1 cellular context compared by ENCODE assay signal in the genomic region with DNA sequence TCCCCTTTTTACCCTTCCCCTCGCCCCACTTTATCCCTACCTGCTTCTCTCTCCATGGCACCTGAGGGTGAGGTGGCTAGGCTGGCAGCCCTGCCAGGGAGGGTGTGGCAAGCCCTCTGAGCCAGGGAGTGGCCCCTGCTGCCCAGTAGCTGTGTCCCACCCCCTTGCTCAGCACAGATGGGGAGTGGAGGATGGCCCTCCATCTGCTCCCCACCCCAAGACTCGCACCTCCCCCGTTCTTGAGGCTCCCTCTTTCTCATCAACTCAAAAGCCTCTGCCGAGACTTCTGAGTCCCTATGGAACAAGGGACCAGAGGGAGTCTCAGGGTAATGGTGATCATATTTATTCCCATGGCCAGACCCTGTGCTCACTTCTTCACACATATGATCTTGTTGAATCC.
TF ChIP-seq lines count a peak whose summit lies in the region.

No MANE protein-coding gene starts in this region.

TF ChIP-seq in GM12891, 5 proteins besides CTCF, POLR2A, EP300 and RAD21:
- TF ChIP-seq TAF1 (IDR thresholded peaks at IDR 0.05; ENCODE audit: low read depth, low read length) (no peak), SPI1 (IDR thresholded peaks at IDR 0.05; ENCODE audit: low read depth, low read length) (no peak), POU2F2 (IDR thresholded peaks at IDR 0.05; ENCODE audit: low read depth, low read length) (no peak), POLR2AphosphoS5 (IDR thresholded peaks at IDR 0.05; ENCODE audit: low read depth, low read length) (no peak), PAX5 (IDR thresholded peaks at IDR 0.05; ENCODE audit: insufficient read depth, low read length, severe bottlenecking) (no peak)
